ENCODE assay signal across 18 cellular contexts in genomic region chr10:122192142-122192541, GRCh38.
DNase-seq lines count a peak whose midpoint lies in the region; ATAC-seq and TF ChIP-seq lines count a peak whose summit lies in the region.
"Had no signal": no experiment of that assay in that cellular context is flagged by ENCODE, and none has a peak within 500 bp of the region (broad histone marks: within the 10 kb centered on the region; RNA-seq: fewer than 3 reads in every experiment).

No MANE protein-coding gene starts in this region.

- H3K9me3 Mint-ChIP-seq in endodermal cell = no peaks in the 10 kb centered on the region

- peaks cover 36% of the 10 kb centered on the region for H3K4me1 Mint-ChIP-seq in endodermal cell

- peaks cover 17% of the 10 kb centered on the region for H3K36me3 ChIP-seq in HUES48 (ENCODE audit: control insufficient read depth, insufficient read depth, low read length)
- peaks cover 12% of the 10 kb centered on the region for H3K36me3 ChIP-seq in endodermal cell (ENCODE audit: control insufficient read depth, insufficient read depth, low read length)
- H3K36me3 ChIP-seq in muscle layer of colon (ENCODE audit: insufficient read depth, low read length) = peaks cover 16% of the 10 kb centered on the region
- peaks cover 0 to 17% of the 10 kb centered on the region in 2 donors for H3K36me3 ChIP-seq in gastrocnemius medialis
- H3K36me3 ChIP-seq in hepatocyte (replicated peaks; ENCODE audit: insufficient read depth, low read depth) = no peaks in the 10 kb centered on the region
- H3K36me3 ChIP-seq: neutrophil had no signal

- intact Hi-C loops in gastrocnemius medialis (cut with DNase I; ENCODE audit: low total_unique reads) = no loop called here

- in situ Hi-C loops in gastrocnemius medialis (cut with MboI; ENCODE audit: low sequenced_read_pairs in 4 of 4) = no loop called here

- peaks cover 25% of the 10 kb centered on the region for H4K20me1 ChIP-seq in hepatocyte (ENCODE audit: insufficient read depth, poor library complexity, severe bottlenecking)

- WGBS in endodermal cell (ENCODE audit: insufficient coverage in 1 of 2, insufficient read length in 1 of 2), 2 experiments = 65 to 92% methylated on average over 7 to 15 of the region's 15 CpGs
- WGBS in hepatocyte (ENCODE audit: low lambda C conversion rate, missing lambda C conversion rate) = 75% methylated on average over 15 of the region's 15 CpGs

- DNase-seq in endodermal cell (no peak), gastrocnemius medialis (no peak), omental fat pad (ENCODE audit: low spot score) (no peak), hepatocyte (ENCODE audit: low spot score) (no peak)
- DNase-seq in NK-92 treated with Interleukin-12 subunit alpha and Interleukin-12 subunit beta, amount 100 ng/mL, for 24 hours (lab: John Stamatoyannopoulos, UW) = no peak
- DNase-seq: activated CD4-positive, CD25-positive, alpha-beta regulatory T cell treated with anti-CD3 and anti-CD28 coated beads, Interleukin-2, amount 50 U/mL, for 72 hours; BE2C; cerebellar nuclear complex; KG1; NCI-H1417; NCI-H510A treated with DMSO at 0.1 percent for 48 hours had no signal

- no peak for ATAC-seq in gastrocnemius medialis
- ATAC-seq in omental fat pad (ENCODE audit: low FRiP score) = no peak
- no peak for ATAC-seq in HG03432 (IDR thresholded peaks at IDR 0.05; ENCODE audit: unreplicated experiment)
- ATAC-seq: left lobe of liver had no signal

- H3K36me3 Mint-ChIP-seq in endodermal cell (ENCODE audit: low read depth) = peaks cover 15% of the 10 kb centered on the region
- H3K36me3 Mint-ChIP-seq: activated naive CD8-positive, alpha-beta T cell had no signal

- H3K4me2 ChIP-seq in hepatocyte = no peak overlapping the region

- no peaks in the 10 kb centered on the region for H3K27me3 Mint-ChIP-seq in endodermal cell (ENCODE audit: insufficient read depth)
- H3K27me3 Mint-ChIP-seq: activated naive CD8-positive, alpha-beta T cell had no signal

- H3K27me3 ChIP-seq in HUES48 (ENCODE audit: control insufficient read depth, insufficient read depth, low read length) = no peaks in the 10 kb centered on the region
- no peaks in the 10 kb centered on the region for H3K27me3 ChIP-seq in endodermal cell (ENCODE audit: control insufficient read depth, insufficient read depth, low read length, poor library complexity, severe bottlenecking)
- no peaks in the 10 kb centered on the region for H3K27me3 ChIP-seq in muscle layer of colon (ENCODE audit: control insufficient read depth in 1 of 2, insufficient read depth in 2 of 2, low read length in 2 of 2)
- H3K27me3 ChIP-seq in gastrocnemius medialis = no peaks in the 10 kb centered on the region
- H3K27me3 ChIP-seq in hepatocyte = no peaks in the 10 kb centered on the region
- H3K27me3 ChIP-seq: BE2C, neutrophil had no signal

- no peak overlapping the region for H3K4me3 Mint-ChIP-seq in endodermal cell
- H3K4me3 Mint-ChIP-seq: activated naive CD8-positive, alpha-beta T cell had no signal

- peak overlapping the region; percentile 32 for H3K27ac ChIP-seq in HUES48 (ENCODE audit: low read depth, low read length)
- peak overlapping the region; percentile 81 for H3K27ac ChIP-seq in endodermal cell (ENCODE audit: low read depth, low read length)
- peak overlapping the region; percentile 84 for H3K27ac ChIP-seq in muscle layer of colon (ENCODE audit: low read depth, low read length)
- H3K27ac ChIP-seq in gastrocnemius medialis = peak overlapping the region; percentile 20 to 95 (median 76)
- no peak overlapping the region for H3K27ac ChIP-seq in hepatocyte
- H3K27ac ChIP-seq: neutrophil, thoracic aorta had no signal

- H3K9me3 ChIP-seq in HUES48 (ENCODE audit: control insufficient read depth, insufficient read depth, low read length) (no peaks in the 10 kb centered on the region), endodermal cell (ENCODE audit: control insufficient read depth, low read length) (no peaks in the 10 kb centered on the region), muscle layer of colon (ENCODE audit: low read length) (no peaks in the 10 kb centered on the region), gastrocnemius medialis (no peaks in the 10 kb centered on the region), hepatocyte (ENCODE audit: low read depth) (no peaks in the 10 kb centered on the region)
- H3K9me3 ChIP-seq: BE2C, neutrophil, thoracic aorta had no signal

- no peak overlapping the region for H3K4me3 ChIP-seq in HUES48 (ENCODE audit: low read depth, low read length)
- H3K4me3 ChIP-seq in endodermal cell (ENCODE audit: low read length) = no peak overlapping the region
- H3K4me3 ChIP-seq in muscle layer of colon (ENCODE audit: low read depth in 1 of 2, low read length in 2 of 2) = no peak overlapping the region
- H3K4me3 ChIP-seq in gastrocnemius medialis = no peak overlapping the region
- H3K4me3 ChIP-seq in hepatocyte = no peak overlapping the region
- H3K4me3 ChIP-seq: thoracic aorta had no signal

- no peak for TF ChIP-seq CTCF in endodermal cell (conservative IDR thresholded peaks at IDR 0.05)
- no peak for TF ChIP-seq CTCF in gastrocnemius medialis (IDR thresholded peaks at IDR 0.05 in 4 of 5, conservative IDR thresholded peaks at IDR 0.05 in 1 of 5)
- no peak for TF ChIP-seq CTCF in omental fat pad (IDR thresholded peaks at IDR 0.05)
- no peak for TF ChIP-seq CTCF in hepatocyte (IDR thresholded peaks at IDR 0.05; ENCODE audit: poor library complexity)

- no peak overlapping the region for H2AFZ ChIP-seq in hepatocyte

- TF ChIP-seq POLR2A in gastrocnemius medialis (IDR thresholded peaks at IDR 0.05) = no peak

- H3K9ac ChIP-seq in HUES48 (ENCODE audit: low read depth, low read length) = no peak overlapping the region
- no peak overlapping the region for H3K9ac ChIP-seq in endodermal cell (ENCODE audit: extremely low read depth, low read length, poor library complexity, severe bottlenecking)
- no peak overlapping the region for H3K9ac ChIP-seq in muscle layer of colon (ENCODE audit: low read length)

- H3K4me1 ChIP-seq in HUES48 (ENCODE audit: control insufficient read depth, insufficient read depth, low read length) (peaks cover 33% of the 10 kb centered on the region), endodermal cell (ENCODE audit: control insufficient read depth, insufficient read depth, low read length) (no peaks in the 10 kb centered on the region), muscle layer of colon (ENCODE audit: insufficient read depth, low read length) (peaks cover 40% of the 10 kb centered on the region), gastrocnemius medialis (peaks cover 29 to 38% of the 10 kb centered on the region in 2 donors), hepatocyte (ENCODE audit: insufficient read depth) (no peaks in the 10 kb centered on the region)

- no peaks in the 10 kb centered on the region for H3K9me2 ChIP-seq in hepatocyte (replicated peaks; ENCODE audit: insufficient read depth)

- H3K27ac Mint-ChIP-seq in endodermal cell = no peak overlapping the region
- H3K27ac Mint-ChIP-seq: activated naive CD8-positive, alpha-beta T cell had no signal

- H3K79me2 ChIP-seq in hepatocyte = peaks cover 37% of the 10 kb centered on the region
